ENCODE assay signal across 32 cellular contexts in the genomic region with DNA sequence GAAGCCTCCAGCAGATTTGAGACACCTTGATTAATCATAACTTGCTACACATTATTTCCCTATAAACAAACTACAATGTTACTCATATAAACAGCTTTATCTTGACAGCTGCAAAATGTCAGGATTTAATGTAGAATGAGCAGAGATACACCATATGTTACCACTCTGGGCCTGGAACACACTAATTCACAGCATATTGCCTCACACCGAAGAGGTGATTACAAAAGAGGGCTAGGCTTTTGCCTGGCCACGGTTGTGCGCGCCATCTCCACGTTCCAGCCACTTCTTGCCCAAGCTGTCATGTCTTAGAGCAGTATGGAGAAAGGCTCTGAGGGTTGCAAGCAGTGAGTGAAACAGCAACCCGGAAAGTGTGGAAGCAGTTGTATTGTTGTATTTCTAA.
DNase-seq lines count a peak whose midpoint lies in the region; ATAC-seq, FAIRE-seq and TF ChIP-seq lines count a peak whose summit lies in the region.
"Had no signal": no experiment of that assay in that cellular context is flagged by ENCODE, and none has a peak within 500 bp of the region (broad histone marks: within the 10 kb centered on the region; RNA-seq: fewer than 3 reads in every experiment).

No MANE protein-coding gene starts in this region.

- no peak for TF ChIP-seq POLR2A in prostate gland (IDR thresholded peaks at IDR 0.05)

- no peaks in the 10 kb centered on the region for H3K9me3 ChIP-seq in astrocyte (ENCODE audit: insufficient read depth, low read depth, low read length)
- no peaks in the 10 kb centered on the region for H3K9me3 ChIP-seq in prostate gland
- H3K9me3 ChIP-seq: esophagus squamous epithelium, lower lobe of right lung, SJSA1, thoracic aorta had no signal

- no peak for FAIRE-seq in astrocyte (lab: Jason Lieb, UNC)
- FAIRE-seq: GM19239, HTR-8/SVneo, islet of Langerhans, small intestine had no signal

- peaks cover 44% of the 10 kb centered on the region for H3K27me3 Mint-ChIP-seq in astrocyte (ENCODE audit: low read depth, unreplicated experiment)
- peaks cover 10% of the 10 kb centered on the region for H3K27me3 Mint-ChIP-seq in glutamatergic neuron (ENCODE audit: unreplicated experiment)
- peaks cover 17 to 54% of the 10 kb centered on the region in 2 donors for H3K27me3 Mint-ChIP-seq in natural killer cell (ENCODE audit: low read depth in 2 of 2)

- intact Hi-C loops in prostate gland (cut with DNase I), result no loop called here
- intact Hi-C loops in natural killer cell (cut with micrococcal nuclease), result no loop called here

- H3K79me2 ChIP-seq in astrocyte (ENCODE audit: insufficient read depth, low read length), result no peaks in the 10 kb centered on the region

- ATAC-seq in natural killer cell (no peak), foreskin keratinocyte (no peak)
- ATAC-seq: activated CD8-positive, alpha-beta memory T cell treated with anti-CD3 and anti-CD28 coated beads, Interleukin-2, amount 10 ng/mL, durations not matched to agents 7 days and 5 days; lower lobe of right lung; Panc1 had no signal

- H3K36me3 Mint-ChIP-seq in astrocyte (ENCODE audit: low read depth, unreplicated experiment), result peaks cover 2% of the 10 kb centered on the region
- H3K36me3 Mint-ChIP-seq in glutamatergic neuron (ENCODE audit: unreplicated experiment), result no peaks in the 10 kb centered on the region
- no peaks in the 10 kb centered on the region for H3K36me3 Mint-ChIP-seq in natural killer cell
- H3K36me3 Mint-ChIP-seq: activated CD8-positive, alpha-beta memory T cell treated with anti-CD3 and anti-CD28 coated beads, Interleukin-2, amount 10 ng/mL, durations not matched to agents 7 days and 5 days; activated naive CD4-positive, alpha-beta T cell treated with anti-CD3 and anti-CD28 coated beads, Interleukin-2, amount 50 U/mL, for 24 hours had no signal

- WGBS in prostate gland, result 67% methylated on average over 6 of the region's 6 CpGs

- H3K4me2 ChIP-seq in astrocyte (ENCODE audit: low read length), result no peak overlapping the region
- H3K4me2 ChIP-seq: KMS-11 had no signal

- H3K4me1 ChIP-seq in astrocyte (ENCODE audit: insufficient read depth, low read length), result no peaks in the 10 kb centered on the region
- H3K4me1 ChIP-seq in prostate gland (replicated peaks), result no peaks in the 10 kb centered on the region
- no peaks in the 10 kb centered on the region for H3K4me1 ChIP-seq in foreskin keratinocyte
- H3K4me1 ChIP-seq: lower lobe of right lung, SJSA1 had no signal

- no peak overlapping the region for H2AFZ ChIP-seq in astrocyte (ENCODE audit: low read depth, low read length)

- DNase-seq in NCI-H2171 treated with DMSO at 0.1 percent for 48 hours (lab: John Stamatoyannopoulos, UW), result peak; percentile 65
- no peak for DNase-seq in NCI-H2171 (lab: John Stamatoyannopoulos, UW)
- DNase-seq in astrocyte (ENCODE audit: low read depth), result peak; percentile 47
- no peak for DNase-seq in glutamatergic neuron
- DNase-seq in prostate gland (ENCODE audit: low spot score), result no peak
- DNase-seq in germinal center (ENCODE audit: low spot score), result no peak
- no peak for DNase-seq in natural killer cell
- no peak for DNase-seq in foreskin keratinocyte
- DNase-seq: 8988T; activated CD4-positive, alpha-beta T cell treated with anti-CD3 and anti-CD28 coated beads, Interleukin-2, amount 10 ng/mL, durations not matched to agents 7 days and 5 days; activated CD8-positive, alpha-beta memory T cell treated with anti-CD3 and anti-CD28 coated beads, Interleukin-2, amount 10 ng/mL, durations not matched to agents 7 days and 5 days; COR-L47; effector CD4-positive, alpha-beta T cell; EL; esophagus squamous epithelium; HFFc6; lower lobe of right lung; NCI-H1092; NCI-H2029; NK-92 treated with Interleukin-12 subunit alpha and Interleukin-12 subunit beta, amount 100 ng/mL, for 24 hours; small intestine; stimulated activated CD4-positive, alpha-beta T cell treated with anti-CD3 and anti-CD28 coated beads, Interleukin-2, amount 100 ng/mL, for 48 hours; stimulated activated naive CD4-positive, alpha-beta T cell; T-helper 2 cell had no signal

- H3K4me3 ChIP-seq in astrocyte (ENCODE audit: insufficient read depth, low read depth, low read length) (no peak overlapping the region), prostate gland (no peak overlapping the region)
- H3K4me3 ChIP-seq: esophagus squamous epithelium, lower lobe of right lung, SJSA1, thoracic aorta had no signal

- no peak overlapping the region for H3K9ac ChIP-seq in astrocyte (ENCODE audit: low read length)
- H3K9ac ChIP-seq: KMS-11 had no signal

- TF ChIP-seq CTCF in astrocyte (IDR thresholded peaks at IDR 0.05; ENCODE audit: insufficient read depth, low read depth, low read length), result no peak
- no peak for TF ChIP-seq CTCF in glutamatergic neuron (IDR thresholded peaks at IDR 0.05; ENCODE audit: partially characterized antibody, unreplicated experiment)
- TF ChIP-seq CTCF in prostate gland (IDR thresholded peaks at IDR 0.05), result no peak
- TF ChIP-seq CTCF in natural killer cell (IDR thresholded peaks at IDR 0.05), result no peak
- TF ChIP-seq CTCF in foreskin keratinocyte (conservative IDR thresholded peaks at IDR 0.05), result no peak

- H3K4me3 Mint-ChIP-seq in astrocyte (ENCODE audit: unreplicated experiment) (no peak overlapping the region), glutamatergic neuron (ENCODE audit: unreplicated experiment) (no peak overlapping the region), natural killer cell (no peak overlapping the region)
- H3K4me3 Mint-ChIP-seq: activated CD4-positive, alpha-beta T cell treated with anti-CD3 and anti-CD28 coated beads, Interleukin-2, amount 10 ng/mL, durations not matched to agents 7 days and 5 days; activated CD8-positive, alpha-beta memory T cell treated with anti-CD3 and anti-CD28 coated beads, Interleukin-2, amount 10 ng/mL, durations not matched to agents 7 days and 5 days; activated naive CD4-positive, alpha-beta T cell treated with anti-CD3 and anti-CD28 coated beads, Interleukin-2, amount 50 U/mL, for 24 hours; HFFc6 had no signal

- peaks cover 3% of the 10 kb centered on the region for H3K27me3 ChIP-seq in astrocyte (ENCODE audit: insufficient read depth, low read length)
- H3K27me3 ChIP-seq in prostate gland (replicated peaks; ENCODE audit: insufficient read depth), result no peaks in the 10 kb centered on the region
- H3K27me3 ChIP-seq in foreskin keratinocyte, result peaks cover 64% of the 10 kb centered on the region

- no peaks in the 10 kb centered on the region for H3K4me1 Mint-ChIP-seq in astrocyte (ENCODE audit: low read depth, unreplicated experiment)
- H3K4me1 Mint-ChIP-seq in glutamatergic neuron (ENCODE audit: low read depth, unreplicated experiment), result peaks cover 25% of the 10 kb centered on the region
- H3K4me1 Mint-ChIP-seq in natural killer cell, result no peaks in the 10 kb centered on the region
- H3K4me1 Mint-ChIP-seq: activated CD4-positive, alpha-beta T cell treated with anti-CD3 and anti-CD28 coated beads, Interleukin-2, amount 10 ng/mL, durations not matched to agents 7 days and 5 days; activated CD8-positive, alpha-beta memory T cell treated with anti-CD3 and anti-CD28 coated beads, Interleukin-2, amount 10 ng/mL, durations not matched to agents 7 days and 5 days; activated naive CD4-positive, alpha-beta T cell treated with anti-CD3 and anti-CD28 coated beads, Interleukin-2, amount 50 U/mL, for 24 hours had no signal

- H4K20me1 ChIP-seq in astrocyte (ENCODE audit: insufficient read depth, low read length), result no peaks in the 10 kb centered on the region

- no peaks in the 10 kb centered on the region for H3K36me3 ChIP-seq in astrocyte (ENCODE audit: insufficient read depth, low read length)
- H3K36me3 ChIP-seq in prostate gland, result no peaks in the 10 kb centered on the region
- H3K36me3 ChIP-seq: esophagus squamous epithelium, lower lobe of right lung, SJSA1, thoracic aorta had no signal

- H3K9me3 Mint-ChIP-seq in astrocyte (ENCODE audit: unreplicated experiment) (peaks cover 3% of the 10 kb centered on the region), glutamatergic neuron (ENCODE audit: unreplicated experiment) (peaks cover 7% of the 10 kb centered on the region), natural killer cell (no peaks in the 10 kb centered on the region)
- H3K9me3 Mint-ChIP-seq: activated CD4-positive, alpha-beta T cell treated with anti-CD3 and anti-CD28 coated beads, Interleukin-2, amount 10 ng/mL, durations not matched to agents 7 days and 5 days; activated naive CD4-positive, alpha-beta T cell treated with anti-CD3 and anti-CD28 coated beads, Interleukin-2, amount 50 U/mL, for 24 hours; HFFc6 had no signal

- H3K27ac ChIP-seq in astrocyte (ENCODE audit: low read depth, low read length) (no peak overlapping the region), prostate gland (no peak overlapping the region), foreskin keratinocyte (no peak overlapping the region)
- H3K27ac ChIP-seq: KMS-11, lower lobe of right lung, SJSA1, thoracic aorta had no signal

- H3K27ac Mint-ChIP-seq in astrocyte (ENCODE audit: unreplicated experiment) (no peak overlapping the region), glutamatergic neuron (ENCODE audit: unreplicated experiment) (peak overlapping the region; percentile 29), natural killer cell (no peak overlapping the region)
- H3K27ac Mint-ChIP-seq: activated CD4-positive, alpha-beta T cell treated with anti-CD3 and anti-CD28 coated beads, Interleukin-2, amount 10 ng/mL, durations not matched to agents 7 days and 5 days; activated CD8-positive, alpha-beta memory T cell treated with anti-CD3 and anti-CD28 coated beads, Interleukin-2, amount 10 ng/mL, durations not matched to agents 7 days and 5 days; activated naive CD4-positive, alpha-beta T cell treated with anti-CD3 and anti-CD28 coated beads, Interleukin-2, amount 50 U/mL, for 24 hours; HFFc6 had no signal

Comparison
In these comparisons a context has a peak if more than half of its experiments do, and no peak if none do; other contexts are left out.
1. DNase-seq: peak in NCI-H2171 treated with DMSO at 0.1 percent for 48 hours (single experiment) and astrocyte (single experiment); none in NCI-H2171 (single experiment), glutamatergic neuron (single experiment), prostate gland (single experiment), germinal center (single experiment), natural killer cell (single experiment) and foreskin keratinocyte (0 of 2).